Comparison of ENCODE assay signal across 2 cellular contexts in genomic region chr16:56478228-56479049, GRCh38.
TF ChIP-seq lines count a peak whose summit lies in the region.

No MANE protein-coding gene starts in this region.

TF ChIP-seq in HCT116, 20 proteins besides CTCF, POLR2A, EP300 and RAD21:
- TF ChIP-seq SIN3A (IDR thresholded peaks at IDR 0.05; ENCODE audit: low read depth) (no peak), TCF7L2 (IDR thresholded peaks at IDR 0.05; ENCODE audit: borderline replicate concordance, extremely low read depth, insufficient read depth, insufficient read length) (no peak), SRF (IDR thresholded peaks at IDR 0.05; ENCODE audit: low read depth) (no peak), ZNF274 (IDR thresholded peaks at IDR 0.05; ENCODE audit: low read depth, low read length) (no peak), CEBPB (IDR thresholded peaks at IDR 0.05; ENCODE audit: low read depth) (peak; percentile 66; the same call in 1 of the 2 replicates), YY1 (IDR thresholded peaks at IDR 0.05; ENCODE audit: extremely low read depth, insufficient replicate concordance, low read depth, low read length) (no peak)
TF ChIP-seq in HCT116: peak in this region for 1.

TF ChIP-seq in WTC11, 78 proteins besides CTCF, POLR2A, EP300 and RAD21:
- TF ChIP-seq SP1 (CRISPR knock-in tag; conservative IDR thresholded peaks at IDR 0.05) (no peak), ZNF671 (CRISPR knock-in tag; IDR thresholded peaks at IDR 0.05) (no peak), GABPB1 (CRISPR knock-in tag; IDR thresholded peaks at IDR 0.05) (peak; percentile 40; the same call in 1 of the 2 replicates)
